In genomic region chr12:117540011-117540410, GRCh38 we compare ENCODE assay signal across 7 cellular contexts.
"Had no signal": no experiment of that assay in that cellular context is flagged by ENCODE, and none has a peak within 500 bp of the region (broad histone marks: within the 10 kb centered on the region; RNA-seq: fewer than 3 reads in every experiment).

No MANE protein-coding gene starts in this region.

- H3K4me2 ChIP-seq: GM23338 had no signal

- H3K4me3 Mint-ChIP-seq: GM23338, HFFc6 had no signal

- H3K36me3 ChIP-seq: HAP-1 had no signal

- H3K4me1 Mint-ChIP-seq: GM23338 had no signal

- H3K4me3 ChIP-seq: GM23338, HAP-1, K562 had no signal

- DNase-seq: HFFc6, IMR-90, KG1 had no signal

- ATAC-seq: GM23338, HCT116, K562 had no signal

- H3K27ac Mint-ChIP-seq: GM23338, HFFc6 had no signal

- H3K9me3 ChIP-seq: HAP-1 had no signal

- H2AFZ ChIP-seq: GM23338 had no signal

- H3K9me3 Mint-ChIP-seq: GM23338 had no signal

- H3K4me1 ChIP-seq: HAP-1 had no signal
